8 cellular contexts compared by ENCODE assay signal in genomic region chr1:210252621-210253041, GRCh38. TPM values are rescaled to one million over a fixed set of nuclear protein-coding genes. Genes with fewer than 3 reads are reported as not detected.
DNase-seq lines count a peak whose midpoint lies in the region; ATAC-seq and TF ChIP-seq lines count a peak whose summit lies in the region.
"Had no signal": no experiment of that assay in that cellular context is flagged by ENCODE, and none has a peak within 500 bp of the region (broad histone marks: within the 10 kb centered on the region; RNA-seq: fewer than 3 reads in every experiment).

No MANE protein-coding gene starts in this region.

- no peaks in the 10 kb centered on the region for H3K36me3 Mint-ChIP-seq in IgD-negative memory B cell
- H3K36me3 Mint-ChIP-seq in WTC11, result no peaks in the 10 kb centered on the region

- in situ Hi-C loops in HAP-1 (cut with MboI; ENCODE audit: low sequenced_read_pairs), result no loop called here

- H3K9me3 ChIP-seq in iPS-20b (ENCODE audit: insufficient read depth, low read depth, low read length), result no peaks in the 10 kb centered on the region; the same call in 1 of the 2 replicates
- no peaks in the 10 kb centered on the region for H3K9me3 ChIP-seq in smooth muscle cell (replicated peaks; ENCODE audit: low read depth)
- no peaks in the 10 kb centered on the region for H3K9me3 ChIP-seq in HAP-1

- 6% methylated on average over 28 of the region's 28 CpGs for WGBS in smooth muscle cell (ENCODE audit: low lambda C conversion rate)

- H3K9ac ChIP-seq in iPS-20b (ENCODE audit: low read depth, low read length), result peak overlapping the region; percentile 68; the same call in 1 of the 2 replicates
- no peak overlapping the region for H3K9ac ChIP-seq in smooth muscle cell (ENCODE audit: low read depth)

- CTCF ChIA-PET in WTC11 (lab: Charles Lee), result interaction anchor here (0.5 to 5.0 kb wide), 16 partner anchors 9 to 896 kb away, joined by 3 to 70 read pairs (median 5); no protein-coding TSS in a partner anchor

- H2AFZ ChIP-seq in smooth muscle cell (ENCODE audit: low read depth), result peak overlapping the region; percentile 66

- H3K27ac ChIP-seq in iPS-20b (ENCODE audit: low read length), result no peak overlapping the region
- H3K27ac ChIP-seq in smooth muscle cell (ENCODE audit: low read depth), result no peak overlapping the region
- H3K27ac ChIP-seq: KMS-11 had no signal

- peaks cover 5 to 14% (median 6%) of the 10 kb centered on the region in 3 donors for H3K4me1 Mint-ChIP-seq in IgD-negative memory B cell
- H3K4me1 Mint-ChIP-seq in WTC11, result peaks cover 29% of the 10 kb centered on the region

- POLR2A ChIA-PET in WTC11 (lab: Charles Lee), result interaction anchor here (0.7 to 3.2 kb wide), 10 partner anchors 10 to 207 kb away, joined by 3 to 25 read pairs (median 6); partner anchors contain the start of gene SERTAD4

- H3K79me2 ChIP-seq in smooth muscle cell (ENCODE audit: low read depth), result no peaks in the 10 kb centered on the region

- DNase-seq in WTC11 (ENCODE audit: low spot score) (peak; percentile 79), smooth muscle cell (lab: John Stamatoyannopoulos, UW; ENCODE audit: unreplicated experiment) (no peak), HAP-1 (ENCODE audit: low spot score in 2 of 2) (no peak)

- H3K4me1 ChIP-seq in iPS-20b (ENCODE audit: insufficient read depth, low read length) (peaks cover 21% of the 10 kb centered on the region), smooth muscle cell (ENCODE audit: low read depth) (peaks cover 23% of the 10 kb centered on the region), HAP-1 (peaks cover 3% of the 10 kb centered on the region; the same call in 1 of the 2 replicates)

- peak overlapping the region; percentile 98 for H3K4me2 ChIP-seq in smooth muscle cell

- H3K36me3 ChIP-seq in iPS-20b (ENCODE audit: insufficient read depth, low read depth, low read length) (no peaks in the 10 kb centered on the region), smooth muscle cell (ENCODE audit: low read depth) (no peaks in the 10 kb centered on the region), HAP-1 (replicated peaks) (no peaks in the 10 kb centered on the region)

- TF ChIP-seq CTCF in WTC11 (IDR thresholded peaks at IDR 0.05) (no peak), smooth muscle cell (IDR thresholded peaks at IDR 0.05; ENCODE audit: borderline replicate concordance, insufficient read depth, poor library complexity, severe bottlenecking) (no peak)

- H3K4me3 Mint-ChIP-seq in IgD-negative memory B cell (peak overlapping the region; percentile 25 to 96 (median 79)), WTC11 (peak overlapping the region; percentile 85)

- H3K9me3 Mint-ChIP-seq in IgD-negative memory B cell (no peaks in the 10 kb centered on the region), WTC11 (no peaks in the 10 kb centered on the region)

- H4K20me1 ChIP-seq in smooth muscle cell (ENCODE audit: low read depth), result no peaks in the 10 kb centered on the region

- H3K27me3 Mint-ChIP-seq in IgD-negative memory B cell (peaks cover 30% of the 10 kb centered on the region), WTC11 (ENCODE audit: low read depth) (peaks cover 17% of the 10 kb centered on the region)

- peaks cover 14% of the 10 kb centered on the region for H3F3A ChIP-seq in smooth muscle cell (ENCODE audit: low read depth)

- H3K27ac Mint-ChIP-seq in IgD-negative memory B cell (no peak overlapping the region), WTC11 (0 out of 2 replicates have a peak overlapping the region, but pooled peaks have one; percentile 88)

- H3K4me3 ChIP-seq in iPS-20b (ENCODE audit: low read length) (peak overlapping the region; percentile 66), smooth muscle cell (peak overlapping the region; percentile 64), HAP-1 (no peak overlapping the region)

- peak; percentile 57 for ATAC-seq in WTC11
- no peak for ATAC-seq in GM19328 (IDR thresholded peaks at IDR 0.05; ENCODE audit: unreplicated experiment)
- ATAC-seq in HG03175 (IDR thresholded peaks at IDR 0.05; ENCODE audit: unreplicated experiment), result no peak

- H3K27me3 ChIP-seq in iPS-20b (ENCODE audit: insufficient read depth, low read length), result peaks cover 48% of the 10 kb centered on the region
- H3K27me3 ChIP-seq in smooth muscle cell (ENCODE audit: low read depth), result peaks cover 30% of the 10 kb centered on the region
- no peaks in the 10 kb centered on the region for H3K27me3 ChIP-seq in HAP-1 (ENCODE audit: low read depth)

TF ChIP-seq in WTC11, 78 proteins besides CTCF, POLR2A, EP300 and RAD21:
- TF ChIP-seq ZNF423 (CRISPR knock-in tag; IDR thresholded peaks at IDR 0.05) (0 out of 2 replicates have a peak, but pooled peaks have one; percentile 13), CREM (CRISPR knock-in tag; IDR thresholded peaks at IDR 0.05) (0 out of 2 replicates have a peak, but pooled peaks have one; percentile 16), NR1H2 (CRISPR knock-in tag; IDR thresholded peaks at IDR 0.05) (no peak)

RNA-seq across cellular contexts. Expression of gene SERTAD4, which starts 20.0 kb away (rescaled TPM):
- polyA plus RNA-seq in IgD-negative memory B cell (not detected), smooth muscle cell (0.18 and 3.1 TPM in 2 replicates)
- total RNA-seq in WTC11 (2021) (2.7 to 4.6 TPM (median 2.8 TPM) in 3 replicates), smooth muscle cell (2.1 and 3.1 TPM in 2 replicates)
